8 cellular contexts compared by ENCODE assay signal in genomic region chr20:462199-462991, GRCh38. TPM values are rescaled to one million over a fixed set of nuclear protein-coding genes. Genes with fewer than 3 reads are reported as not detected.
A peak's percentile ranks its signal among the peaks of the same experiment; 100 is the strongest.
DNase-seq lines count a peak whose midpoint lies in the region; ATAC-seq and FAIRE-seq lines count a peak whose summit lies in the region.

A gene with protein sequence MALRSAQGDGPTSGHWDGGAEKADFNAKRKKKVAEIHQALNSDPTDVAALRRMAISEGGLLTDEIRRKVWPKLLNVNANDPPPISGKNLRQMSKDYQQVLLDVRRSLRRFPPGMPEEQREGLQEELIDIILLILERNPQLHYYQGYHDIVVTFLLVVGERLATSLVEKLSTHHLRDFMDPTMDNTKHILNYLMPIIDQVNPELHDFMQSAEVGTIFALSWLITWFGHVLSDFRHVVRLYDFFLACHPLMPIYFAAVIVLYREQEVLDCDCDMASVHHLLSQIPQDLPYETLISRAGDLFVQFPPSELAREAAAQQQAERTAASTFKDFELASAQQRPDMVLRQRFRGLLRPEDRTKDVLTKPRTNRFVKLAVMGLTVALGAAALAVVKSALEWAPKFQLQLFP (minus strand): TSS chr20:462533. CDS start chr20:462405, 128 bp downstream.

- peaks cover 0 to 2% of the 10 kb centered on the region in 2 donors for H3K36me3 ChIP-seq in aorta (ENCODE audit: control insufficient read depth in 1 of 2, insufficient read depth in 2 of 2, low read length in 1 of 2)

- WGBS in aorta, 2 donors, result 1% methylated on average over 46 to 80 of the region's 80 CpGs

- peak within 1 kb of the TSS; percentile 76 to 99 for H3K4me3 ChIP-seq in aorta (ENCODE audit: low read length in 2 of 2)

- H3K27me3 ChIP-seq in aorta (ENCODE audit: control insufficient read depth in 1 of 2, insufficient read depth in 2 of 2, low read length in 1 of 2), result no peaks in the 10 kb centered on the region

- ATAC-seq in HG02981 (IDR thresholded peaks at IDR 0.05; ENCODE audit: unreplicated experiment) (peak; percentile 92), aorta (ENCODE audit: low FRiP score) (peak; percentile 98)

- intact Hi-C loops in T-helper 2 cell treated with Interferon-gamma antibody and Interleukin-4, amounts not matched to agents 100 ng/mL and 5 ng/mL, for 36 hours (cut with micrococcal nuclease), result loop anchor here (1.0 to 5.0 kb wide), 6 partner anchors 16 to 164 kb away; partner anchors contain the start of genes RBCK1 and SOX12
- intact Hi-C loops in aorta (cut with DNase I), result loop anchor here in 1 of 2 donors (5.0 kb wide), 1 partner anchor 55 kb away; the partner anchor contains the start of gene RBCK1

- DNase-seq in GM18507 (ENCODE audit: extremely low spot score, insufficient read length, low read depth) (peak; percentile 87), NCI-H1930 (lab: John Stamatoyannopoulos, UW) (peak; percentile 79 to 91), anterior cingulate cortex (lab: John Stamatoyannopoulos, UW) (peak in 56 of 58 donors; percentile 25 to 87 (median 76)), hepatic stellate cell (ENCODE audit: low spot score) (peak; percentile 90), renal cortical epithelial cell (ENCODE audit: low read depth) (peak; percentile 61), aorta (peak; percentile 90 to 94)

- H3K9me3 ChIP-seq in aorta (ENCODE audit: control insufficient read depth, low read length), result no peaks in the 10 kb centered on the region

- peaks cover 2 to 3% of the 10 kb centered on the region in 2 donors for H3K4me1 ChIP-seq in aorta (ENCODE audit: control insufficient read depth in 1 of 2, insufficient read depth in 2 of 2, low read length in 2 of 2)

- peak; percentile 92 for FAIRE-seq in GM18507 (lab: Jason Lieb, UNC)

- H3K27ac ChIP-seq in aorta (ENCODE audit: low read depth in 1 of 2, low read length in 2 of 2), result peak within 1 kb of the TSS; percentile 57 to 76

RNA-seq across cellular contexts. Expression of the gene that starts here (rescaled TPM):
- 32.2 and 32.5 TPM in 2 replicates for total RNA-seq in T-helper 2 cell treated with Interferon-gamma antibody and Interleukin-4, amounts not matched to agents 100 ng/mL and 5 ng/mL, for 36 hours
- total RNA-seq in renal cortical epithelial cell, result 34.2 and 36.9 TPM in 2 replicates
- 10 to 100 TPM; 27.2 to 39.1 TPM for total RNA-seq in aorta
- polyA plus RNA-seq in aorta, result 10 to 100 TPM in 1 of 2 donors, 1 to 10 TPM in 1; 9.5 to 27.2 TPM

Comparison
In these comparisons a context has a peak if more than half of its experiments do, and no peak if none do; other contexts are left out.
1. Peak in every context shown above with its lines: DNase-seq, ATAC-seq, H3K4me3 ChIP-seq and H3K27ac ChIP-seq.